24 cellular contexts compared by ENCODE assay signal in the genomic region with DNA sequence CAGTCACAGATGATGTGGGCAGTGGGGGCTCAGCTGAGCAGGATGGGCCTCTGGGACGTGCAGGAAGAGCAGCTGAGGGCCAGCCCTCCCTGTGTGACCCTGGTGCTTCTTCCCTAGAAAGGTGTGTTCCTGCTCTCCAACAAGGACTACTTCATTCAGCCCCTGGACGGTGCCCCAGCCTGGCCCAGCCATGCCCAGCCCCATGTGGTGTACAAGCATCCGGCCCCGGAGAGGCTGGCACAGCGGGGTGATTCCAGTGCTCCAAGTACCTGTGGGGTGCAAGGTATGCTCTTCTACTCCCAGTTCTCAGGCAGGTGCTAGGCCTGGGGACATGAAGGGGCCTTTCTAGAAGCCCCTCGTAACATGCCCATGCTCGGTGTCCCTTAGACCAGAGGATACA. TPM values are rescaled to one million over a fixed set of nuclear protein-coding genes. Genes with fewer than 3 reads are reported as not detected.
DNase-seq lines count a peak whose midpoint lies in the region; ATAC-seq, FAIRE-seq and TF ChIP-seq lines count a peak whose summit lies in the region.
"Had no signal": no experiment of that assay in that cellular context is flagged by ENCODE, and none has a peak within 500 bp of the region (broad histone marks: within the 10 kb centered on the region; RNA-seq: fewer than 3 reads in every experiment).

No MANE protein-coding gene starts in this region.

- no peak overlapping the region for H3K4ac ChIP-seq in mesenchymal stem cell (ENCODE audit: low read depth in 1 of 2, low read length in 2 of 2)

- H2AFZ ChIP-seq in astrocyte (ENCODE audit: low read depth, low read length), result no peak overlapping the region
- no peak overlapping the region for H2AFZ ChIP-seq in mesenchymal stem cell (ENCODE audit: low read depth, low read length)

- no peak for TF ChIP-seq POLR2A in sigmoid colon (IDR thresholded peaks at IDR 0.05)

- FAIRE-seq in astrocyte (lab: Jason Lieb, UNC), result no peak
- FAIRE-seq: H54 had no signal

- H3K27ac Mint-ChIP-seq in T-helper 2 cell treated with Interferon-gamma antibody and Interleukin-4, amounts not matched to agents 5 μg/mL and 100 μg/mL, for 36 hours, result no peak overlapping the region
- H3K27ac Mint-ChIP-seq in astrocyte (ENCODE audit: unreplicated experiment), result peak overlapping the region; percentile 41
- no peak overlapping the region for H3K27ac Mint-ChIP-seq in activated naive CD8-positive, alpha-beta T cell treated with anti-CD3 and anti-CD28 coated beads, Interleukin-2, amount 50 U/mL, for 24 hours
- H3K27ac Mint-ChIP-seq: CD4-positive, alpha-beta T cell had no signal

- no peaks in the 10 kb centered on the region for H4K20me1 ChIP-seq in astrocyte (ENCODE audit: insufficient read depth, low read length)
- H4K20me1 ChIP-seq: BLaER1 had no signal

- H4K91ac ChIP-seq in mesenchymal stem cell (ENCODE audit: low read length), result peak overlapping the region; percentile 61

- H3K27ac ChIP-seq in astrocyte (ENCODE audit: low read depth, low read length), result no peak overlapping the region
- H3K27ac ChIP-seq in mesenchymal stem cell (ENCODE audit: low read length, poor library complexity, severe bottlenecking), result no peak overlapping the region
- H3K27ac ChIP-seq in sigmoid colon, result no peak overlapping the region
- H3K27ac ChIP-seq: 22Rv1, BLaER1 had no signal

- no peak for TF ChIP-seq EP300 in sigmoid colon (IDR thresholded peaks at IDR 0.05)

- peak overlapping the region in 1 of 2 experiments; percentile 59 for H3K23ac ChIP-seq in mesenchymal stem cell (ENCODE audit: low read length in 2 of 2)

- H3K14ac ChIP-seq in mesenchymal stem cell (ENCODE audit: low read length in 2 of 2), result peak overlapping the region in 1 of 2 experiments; percentile 89

- H2BK5ac ChIP-seq in mesenchymal stem cell (ENCODE audit: low read depth, low read length, poor library complexity, severe bottlenecking), result no peak overlapping the region

- H3K4me3 ChIP-seq in astrocyte (ENCODE audit: insufficient read depth, low read depth, low read length) (no peak overlapping the region), mesenchymal stem cell (ENCODE audit: insufficient read depth in 1 of 2, low read depth in 1 of 2, low read length in 2 of 2) (no peak overlapping the region), sigmoid colon (no peak overlapping the region)
- H3K4me3 ChIP-seq: BLaER1, MG63 had no signal

- TF ChIP-seq CTCF in astrocyte (IDR thresholded peaks at IDR 0.05; ENCODE audit: insufficient read depth, low read depth, low read length) (no peak), sigmoid colon (IDR thresholded peaks at IDR 0.05) (no peak)

- H3K18ac ChIP-seq in mesenchymal stem cell (ENCODE audit: low read depth in 1 of 2, low read length in 2 of 2), result no peak overlapping the region

- H3K4me1 ChIP-seq in astrocyte (ENCODE audit: insufficient read depth, low read length), result no peaks in the 10 kb centered on the region
- H3K4me1 ChIP-seq in mesenchymal stem cell (ENCODE audit: control insufficient read depth, insufficient read depth, low read depth, low read length), result no peaks in the 10 kb centered on the region
- no peaks in the 10 kb centered on the region for H3K4me1 ChIP-seq in sigmoid colon
- H3K4me1 ChIP-seq: BLaER1 had no signal

- no peak overlapping the region for H3K4me2 ChIP-seq in astrocyte (ENCODE audit: low read length)
- no peak overlapping the region for H3K4me2 ChIP-seq in mesenchymal stem cell (ENCODE audit: low read length, poor library complexity, severe bottlenecking)
- H3K4me2 ChIP-seq: BLaER1 had no signal

- H3K4me3 Mint-ChIP-seq in T-helper 2 cell treated with Interferon-gamma antibody and Interleukin-4, amounts not matched to agents 5 μg/mL and 100 μg/mL, for 36 hours, result no peak overlapping the region
- H3K4me3 Mint-ChIP-seq in astrocyte (ENCODE audit: unreplicated experiment), result no peak overlapping the region
- no peak overlapping the region for H3K4me3 Mint-ChIP-seq in activated naive CD8-positive, alpha-beta T cell treated with anti-CD3 and anti-CD28 coated beads, Interleukin-2, amount 50 U/mL, for 24 hours
- H3K4me3 Mint-ChIP-seq: CD4-positive, alpha-beta T cell had no signal

- no peak for ATAC-seq in activated naive CD8-positive, alpha-beta T cell treated with anti-CD3 and anti-CD28 coated beads, Interleukin-2, amount 50 U/mL, for 24 hours

- no peak overlapping the region for H3K9ac ChIP-seq in astrocyte (ENCODE audit: low read length)
- no peak overlapping the region for H3K9ac ChIP-seq in mesenchymal stem cell (ENCODE audit: low read length)
- H3K9ac ChIP-seq: BLaER1 had no signal

- DNase-seq in T-helper 2 cell treated with Interferon-gamma antibody and Interleukin-4, amounts not matched to agents 5 μg/mL and 100 μg/mL, for 36 hours (ENCODE audit: low spot score), result peak; percentile 1
- DNase-seq in T-helper 2 cell (no peak), astrocyte (ENCODE audit: low read depth) (no peak), mesenchymal stem cell (no peak), sigmoid colon (peak; percentile 38), NCI-H2196 (lab: John Stamatoyannopoulos, UW; ENCODE audit: unreplicated experiment) (no peak), NCI-H2107 treated with DMSO at 0.1 percent for 48 hours (lab: John Stamatoyannopoulos, UW; ENCODE audit: unreplicated experiment) (no peak)
- DNase-seq in activated naive CD8-positive, alpha-beta T cell treated with anti-CD3 and anti-CD28 coated beads, Interleukin-2, amount 50 U/mL, for 24 hours, result no peak
- DNase-seq: ACHN; CD4-positive, alpha-beta T cell; COR-L47; DMS79; Kasumi-1; NCI-H1417 treated with DMSO at 0.1 percent for 48 hours; NCI-H187; NCI-H2107; NCI-H2227 treated with DMSO at 0.1 percent for 48 hours; NCI-H510A; NCI-H82; SIG-M5 had no signal

- H3K9me3 Mint-ChIP-seq in T-helper 2 cell treated with Interferon-gamma antibody and Interleukin-4, amounts not matched to agents 5 μg/mL and 100 μg/mL, for 36 hours, result no peaks in the 10 kb centered on the region
- no peaks in the 10 kb centered on the region for H3K9me3 Mint-ChIP-seq in astrocyte (ENCODE audit: unreplicated experiment)
- H3K9me3 Mint-ChIP-seq in activated naive CD8-positive, alpha-beta T cell treated with anti-CD3 and anti-CD28 coated beads, Interleukin-2, amount 50 U/mL, for 24 hours, result no peaks in the 10 kb centered on the region
- H3K9me3 Mint-ChIP-seq: CD4-positive, alpha-beta T cell had no signal

- H4K8ac ChIP-seq in mesenchymal stem cell (ENCODE audit: low read length), result peak overlapping the region; percentile 54

- 92% methylated on average over 7 of the region's 7 CpGs for WGBS in mesenchymal stem cell
- 93 to 95% methylated on average over 7 of the region's 7 CpGs for WGBS in sigmoid colon, 2 donors

- H3K36me3 Mint-ChIP-seq in T-helper 2 cell treated with Interferon-gamma antibody and Interleukin-4, amounts not matched to agents 5 μg/mL and 100 μg/mL, for 36 hours (ENCODE audit: low read depth), result no peaks in the 10 kb centered on the region
- H3K36me3 Mint-ChIP-seq in astrocyte (ENCODE audit: low read depth, unreplicated experiment), result no peaks in the 10 kb centered on the region
- H3K36me3 Mint-ChIP-seq in activated naive CD8-positive, alpha-beta T cell treated with anti-CD3 and anti-CD28 coated beads, Interleukin-2, amount 50 U/mL, for 24 hours (ENCODE audit: low read depth), result no peaks in the 10 kb centered on the region

- no peaks in the 10 kb centered on the region for H3K79me2 ChIP-seq in astrocyte (ENCODE audit: insufficient read depth, low read length)

- H3K9me3 ChIP-seq in astrocyte (ENCODE audit: insufficient read depth, low read depth, low read length), result no peaks in the 10 kb centered on the region
- no peaks in the 10 kb centered on the region for H3K9me3 ChIP-seq in mesenchymal stem cell (ENCODE audit: control insufficient read depth, low read length)
- H3K9me3 ChIP-seq in sigmoid colon, result no peaks in the 10 kb centered on the region
- H3K9me3 ChIP-seq: BLaER1, MG63 had no signal

- H3K27me3 Mint-ChIP-seq in T-helper 2 cell treated with Interferon-gamma antibody and Interleukin-4, amounts not matched to agents 5 μg/mL and 100 μg/mL, for 36 hours (ENCODE audit: low read depth), result peaks cover 11% of the 10 kb centered on the region
- H3K27me3 Mint-ChIP-seq in astrocyte (ENCODE audit: low read depth, unreplicated experiment), result peaks cover 28% of the 10 kb centered on the region
- H3K27me3 Mint-ChIP-seq in activated naive CD8-positive, alpha-beta T cell treated with anti-CD3 and anti-CD28 coated beads, Interleukin-2, amount 50 U/mL, for 24 hours, result no peaks in the 10 kb centered on the region
- H3K27me3 Mint-ChIP-seq: CD4-positive, alpha-beta T cell had no signal

- peaks cover 16% of the 10 kb centered on the region for H3K4me1 Mint-ChIP-seq in T-helper 2 cell treated with Interferon-gamma antibody and Interleukin-4, amounts not matched to agents 5 μg/mL and 100 μg/mL, for 36 hours (ENCODE audit: low read depth)
- H3K4me1 Mint-ChIP-seq in astrocyte (ENCODE audit: low read depth, unreplicated experiment), result peaks cover 7% of the 10 kb centered on the region
- peaks cover 14% of the 10 kb centered on the region for H3K4me1 Mint-ChIP-seq in activated naive CD8-positive, alpha-beta T cell treated with anti-CD3 and anti-CD28 coated beads, Interleukin-2, amount 50 U/mL, for 24 hours

- H3K27me3 ChIP-seq in astrocyte (ENCODE audit: insufficient read depth, low read length) (no peaks in the 10 kb centered on the region), mesenchymal stem cell (ENCODE audit: control insufficient read depth in 1 of 2, insufficient read depth in 1 of 2, low read length in 2 of 2) (peaks cover 0 to 30% of the 10 kb centered on the region in 2 experiments), sigmoid colon (peaks cover 0 to 6% (median 6%) of the 10 kb centered on the region in 3 donors)
- H3K27me3 ChIP-seq: MG63 had no signal

- no peaks in the 10 kb centered on the region for H3K79me1 ChIP-seq in mesenchymal stem cell (replicated peaks; ENCODE audit: low read length, poor library complexity, severe bottlenecking)

- no peak overlapping the region for H2BK120ac ChIP-seq in mesenchymal stem cell (ENCODE audit: low read depth, low read length)

- intact Hi-C loops in sigmoid colon (cut with DNase I), result no loop called here

- no peak overlapping the region for H2BK15ac ChIP-seq in mesenchymal stem cell (ENCODE audit: low read depth, poor library complexity, severe bottlenecking)

- H2BK12ac ChIP-seq in mesenchymal stem cell (ENCODE audit: low read length in 2 of 2), result no peak overlapping the region

- no peaks in the 10 kb centered on the region for H3K36me3 ChIP-seq in astrocyte (ENCODE audit: insufficient read depth, low read length)
- no peaks in the 10 kb centered on the region for H3K36me3 ChIP-seq in mesenchymal stem cell (ENCODE audit: control insufficient read depth in 1 of 2, insufficient read depth in 2 of 2, low read depth in 1 of 2, low read length in 2 of 2)
- H3K36me3 ChIP-seq in sigmoid colon, result no peaks in the 10 kb centered on the region
- H3K36me3 ChIP-seq: BLaER1, MG63 had no signal

- no peak overlapping the region for H2AK5ac ChIP-seq in mesenchymal stem cell (ENCODE audit: low read length, severe bottlenecking)

RNA-seq across cellular contexts. Expression of gene SAXO2, which starts 38.3 kb away (rescaled TPM):
- 1.1 and 1.2 TPM in 2 replicates for total RNA-seq in astrocyte
- 0.36 TPM for polyA plus RNA-seq in mesenchymal stem cell (2013, experiment 1 of 2)
- 0.34 TPM for polyA plus RNA-seq in mesenchymal stem cell (2013, experiment 2 of 2)
- total RNA-seq in sigmoid colon, result 1 to 10 TPM in 2 of 4 donors, under 1 TPM in 1, not detected in 1; 0.55 to 2.1 (median 1.8) TPM
- 1 to 10 TPM in 1 of 3 donors, under 1 TPM in 2; 0.23 to 4.8 (median 0.57) TPM for polyA plus RNA-seq in sigmoid colon

RNA-seq across cellular contexts. Expression of gene EFL1, which starts 38.3 kb away (rescaled TPM):
- 13.6 and 13.7 TPM in 2 replicates for total RNA-seq in astrocyte
- polyA plus RNA-seq in mesenchymal stem cell (2013, experiment 1 of 2), result 7.4 TPM
- 9.6 TPM for polyA plus RNA-seq in mesenchymal stem cell (2013, experiment 2 of 2)
- total RNA-seq in sigmoid colon, result 10 to 100 TPM; 11.5 to 15.3 (median 12.8) TPM
- 10 to 100 TPM; 10.8 to 15.7 (median 14.0) TPM for polyA plus RNA-seq in sigmoid colon

RNA-seq across cellular contexts. Expression of gene GOLGA6L10, which starts 48.4 kb away (rescaled TPM):
- total RNA-seq in astrocyte, result 0.12 and 0.30 TPM in 2 replicates
- polyA plus RNA-seq in mesenchymal stem cell (2013, experiment 1 of 2), result 0.33 TPM
- polyA plus RNA-seq in mesenchymal stem cell (2013, experiment 2 of 2), result 0.36 TPM
- 1 to 10 TPM; 1.8 to 3.0 (median 1.8) TPM for total RNA-seq in sigmoid colon
- 1 to 10 TPM in 2 of 3 donors, under 1 TPM in 1; 0.60 to 3.0 (median 1.4) TPM for polyA plus RNA-seq in sigmoid colon

Comparison
In these comparisons a context has a peak if more than half of its experiments do, and no peak if none do; other contexts are left out.
1. DNase-seq: peak in T-helper 2 cell treated with Interferon-gamma antibody and Interleukin-4, amounts not matched to agents 5 μg/mL and 100 μg/mL, for 36 hours (single experiment) and sigmoid colon (single experiment); none in T-helper 2 cell (0 of 5), astrocyte (single experiment), mesenchymal stem cell (single experiment), activated naive CD8-positive, alpha-beta T cell treated with anti-CD3 and anti-CD28 coated beads, Interleukin-2, amount 50 U/mL, for 24 hours (single experiment), NCI-H2196 (single experiment) and NCI-H2107 treated with DMSO at 0.1 percent for 48 hours (single experiment).